In genomic region chr11:46697303-46697702, GRCh38 we compare ENCODE assay signal across 10 cellular contexts. TPM values are rescaled to one million over a fixed set of nuclear protein-coding genes. Genes with fewer than 3 reads are reported as not detected.
A peak's percentile ranks its signal among the peaks of the same experiment; 100 is the strongest.
DNase-seq lines count a peak whose midpoint lies in the region; ATAC-seq and TF ChIP-seq lines count a peak whose summit lies in the region.
"Had no signal": no experiment of that assay in that cellular context is flagged by ENCODE, and none has a peak within 500 bp of the region (broad histone marks: within the 10 kb centered on the region; RNA-seq: fewer than 3 reads in every experiment).

No MANE protein-coding gene starts in this region.

- H3K4me3 Mint-ChIP-seq in activated T-helper 17 cell treated with anti-CD3 and anti-CD28 coated beads, Interleukin-2, amount 50 U/mL, for 72 hours: no peak overlapping the region
- no peak overlapping the region for H3K4me3 Mint-ChIP-seq in endothelial cell (ENCODE audit: unreplicated experiment)

- no peaks in the 10 kb centered on the region for H3K9me3 Mint-ChIP-seq in activated T-helper 17 cell treated with anti-CD3 and anti-CD28 coated beads, Interleukin-2, amount 50 U/mL, for 72 hours
- H3K9me3 Mint-ChIP-seq in endothelial cell (ENCODE audit: unreplicated experiment): no peaks in the 10 kb centered on the region

- no peak for TF ChIP-seq EP300 in sigmoid colon (IDR thresholded peaks at IDR 0.05)

- H3K27ac Mint-ChIP-seq in activated T-helper 17 cell treated with anti-CD3 and anti-CD28 coated beads, Interleukin-2, amount 50 U/mL, for 72 hours: peak overlapping the region; percentile 64
- no peak overlapping the region for H3K27ac Mint-ChIP-seq in endothelial cell (ENCODE audit: unreplicated experiment)

- peaks cover 5% of the 10 kb centered on the region; the same call in 1 of the 2 replicates for H3K4me1 ChIP-seq in HUES64 (ENCODE audit: insufficient read depth, low read length)
- H3K4me1 ChIP-seq in right atrium auricular region: peaks cover 0 to 81% of the 10 kb centered on the region in 2 donors
- H3K4me1 ChIP-seq in sigmoid colon: peaks cover 2 to 80% (median 64%) of the 10 kb centered on the region in 4 donors

- H3K9me3 ChIP-seq in HUES64 (ENCODE audit: insufficient read depth, low read depth, low read length): no peaks in the 10 kb centered on the region
- no peaks in the 10 kb centered on the region for H3K9me3 ChIP-seq in right atrium auricular region
- no peaks in the 10 kb centered on the region for H3K9me3 ChIP-seq in sigmoid colon

- TF ChIP-seq CTCF in right atrium auricular region (IDR thresholded peaks at IDR 0.05) (no peak), sigmoid colon (IDR thresholded peaks at IDR 0.05) (no peak), endothelial cell (IDR thresholded peaks at IDR 0.05; ENCODE audit: unreplicated experiment) (no peak)

- DNase-seq in right atrium auricular region (ENCODE audit: low spot score) (no peak), sigmoid colon (no peak), endothelial cell (ENCODE audit: low spot score) (no peak), D341Med (ENCODE audit: low spot score) (no peak)
- DNase-seq: activated CD8-positive, alpha-beta memory T cell treated with anti-CD3 and anti-CD28 coated beads for 24 hours; SHP77 had no signal

- intact Hi-C loops in sigmoid colon (cut with DNase I): no loop called here

- no peak for ATAC-seq in activated T-helper 17 cell treated with anti-CD3 and anti-CD28 coated beads, Interleukin-2, amount 50 U/mL, for 72 hours (replicated peaks)
- ATAC-seq in GM18502 (IDR thresholded peaks at IDR 0.05; ENCODE audit: poor library complexity, unreplicated experiment): no peak

- H3K27me3 ChIP-seq in HUES64 (ENCODE audit: insufficient read depth, low read length) (no peaks in the 10 kb centered on the region), right atrium auricular region (no peaks in the 10 kb centered on the region), sigmoid colon (no peaks in the 10 kb centered on the region)

- H3K4me3 ChIP-seq in HUES64 (ENCODE audit: low read length) (no peak overlapping the region), right atrium auricular region (no peak overlapping the region), sigmoid colon (peak overlapping the region in 1 of 4 donors; percentile 9)
- H3K4me3 ChIP-seq: lung had no signal

- H3K27ac ChIP-seq in HUES64 (ENCODE audit: low read depth, low read length) (no peak overlapping the region), right atrium auricular region (peak overlapping the region; percentile 94 to 96), sigmoid colon (peak overlapping the region; percentile 12 to 91 (median 72))

- 81% methylated on average over 3 of the region's 3 CpGs for WGBS in HUES64
- WGBS in sigmoid colon, 2 donors: 78 to 82% methylated on average over 3 of the region's 3 CpGs

- peaks cover 27% of the 10 kb centered on the region for H3K36me3 ChIP-seq in HUES64 (ENCODE audit: insufficient read depth, low read length)
- peaks cover 36% of the 10 kb centered on the region for H3K36me3 ChIP-seq in right atrium auricular region
- peaks cover 15 to 37% (median 25%) of the 10 kb centered on the region in 4 donors for H3K36me3 ChIP-seq in sigmoid colon

- H3K9ac ChIP-seq in HUES64 (ENCODE audit: low read depth, low read length): 0 out of 2 replicates have a peak overlapping the region, but pooled peaks have one; percentile 10

- peaks cover 62% of the 10 kb centered on the region for H3K36me3 Mint-ChIP-seq in activated T-helper 17 cell treated with anti-CD3 and anti-CD28 coated beads, Interleukin-2, amount 50 U/mL, for 72 hours (ENCODE audit: low read depth)
- peaks cover 26% of the 10 kb centered on the region for H3K36me3 Mint-ChIP-seq in endothelial cell (ENCODE audit: low read depth, unreplicated experiment)

- H3K4me1 Mint-ChIP-seq in activated T-helper 17 cell treated with anti-CD3 and anti-CD28 coated beads, Interleukin-2, amount 50 U/mL, for 72 hours: peaks cover 10% of the 10 kb centered on the region
- H3K4me1 Mint-ChIP-seq in endothelial cell (ENCODE audit: unreplicated experiment): peaks cover 22% of the 10 kb centered on the region

- TF ChIP-seq POLR2A in sigmoid colon (IDR thresholded peaks at IDR 0.05): no peak

- H3K27me3 Mint-ChIP-seq in activated T-helper 17 cell treated with anti-CD3 and anti-CD28 coated beads, Interleukin-2, amount 50 U/mL, for 72 hours: no peaks in the 10 kb centered on the region
- H3K27me3 Mint-ChIP-seq in endothelial cell (ENCODE audit: unreplicated experiment): peaks cover 14% of the 10 kb centered on the region

RNA-seq across cellular contexts. Expression of gene ARHGAP1, which starts 3.1 kb away (rescaled TPM):
- 28.9 TPM for polyA plus RNA-seq in HUES64 (2013, experiment 1 of 2)
- polyA plus RNA-seq in HUES64 (2013, experiment 2 of 2): 26.4 TPM
- 10 to 100 TPM; 43.5 to 49.6 TPM for total RNA-seq in activated T-helper 17 cell treated with anti-CD3 and anti-CD28 coated beads, Interleukin-2, amount 50 U/mL, for 72 hours
- total RNA-seq in right atrium auricular region: 100 to 1,000 TPM in 1 of 2 donors, 10 to 100 TPM in 1; 88.1 to 117 TPM
- total RNA-seq in sigmoid colon: 10 to 100 TPM; 37.5 to 78.2 (median 57.3) TPM
- 10 to 100 TPM; 25.0 to 41.2 (median 30.6) TPM for polyA plus RNA-seq in sigmoid colon
- 69.5 TPM for total RNA-seq in endothelial cell (ENCODE audit: unreplicated experiment)

RNA-seq across cellular contexts. Expression of gene ZNF408, which starts 3.5 kb away (rescaled TPM):
- polyA plus RNA-seq in HUES64 (2013, experiment 1 of 2): 8.2 TPM
- polyA plus RNA-seq in HUES64 (2013, experiment 2 of 2): 7.7 TPM
- 10 to 100 TPM; 10.5 to 15.1 TPM for total RNA-seq in activated T-helper 17 cell treated with anti-CD3 and anti-CD28 coated beads, Interleukin-2, amount 50 U/mL, for 72 hours
- 1 to 10 TPM; 6.0 to 9.6 TPM for total RNA-seq in right atrium auricular region
- 10 to 100 TPM in 2 of 4 donors, 1 to 10 TPM in 2; 4.3 to 12.8 (median 9.2) TPM for total RNA-seq in sigmoid colon
- polyA plus RNA-seq in sigmoid colon: 10 to 100 TPM in 1 of 3 donors, 1 to 10 TPM in 2; 6.2 to 10.7 (median 8.4) TPM
- total RNA-seq in endothelial cell (ENCODE audit: unreplicated experiment): 23.2 TPM

RNA-seq across cellular contexts. Expression of gene F2, which starts 21.7 kb away (rescaled TPM):
- 0.20 TPM for polyA plus RNA-seq in HUES64 (2013, experiment 1 of 2)
- polyA plus RNA-seq in HUES64 (2013, experiment 2 of 2): 0.44 TPM
- not detected for total RNA-seq in activated T-helper 17 cell treated with anti-CD3 and anti-CD28 coated beads, Interleukin-2, amount 50 U/mL, for 72 hours
- not detected for total RNA-seq in right atrium auricular region
- under 1 TPM in 1 of 4 donors, not detected in 3; 0.28 TPM for total RNA-seq in sigmoid colon
- under 1 TPM in 2 of 3 donors, not detected in 1; 0.13 to 0.46 TPM for polyA plus RNA-seq in sigmoid colon
- 4.4 TPM for total RNA-seq in endothelial cell (ENCODE audit: unreplicated experiment)
